Comparison of ENCODE assay signal across 9 cellular contexts in genomic region chr6:1614767-1615650, GRCh38. TPM values are rescaled to one million over a fixed set of nuclear protein-coding genes. Genes with fewer than 3 reads are reported as not detected.
DNase-seq lines count a peak whose midpoint lies in the region; ATAC-seq and TF ChIP-seq lines count a peak whose summit lies in the region.
"Had no signal": no experiment of that assay in that cellular context is flagged by ENCODE, and none has a peak within 500 bp of the region (broad histone marks: within the 10 kb centered on the region; RNA-seq: fewer than 3 reads in every experiment).

No MANE protein-coding gene starts in this region.

- H3K4me3 ChIP-seq in GM23338 (peak overlapping the region; percentile 39), SJSA1 (peak overlapping the region; percentile 88), iPS-15b (ENCODE audit: low read depth, low read length) (peak overlapping the region; percentile 39)

- DNase-seq in GM23338 (ENCODE audit: low spot score) (peak; percentile 71), SJSA1 (ENCODE audit: low read depth in 1 of 2, low spot score in 2 of 2) (peak in 1 of 2 experiments; percentile 51), retina (peak; percentile 66), dedifferentiated amniotic fluid mesenchymal stem cell (ENCODE audit: extremely low spot score) (no peak), globus pallidus (ENCODE audit: low spot score) (no peak)
- DNase-seq in stimulated activated CD4-positive, alpha-beta T cell treated with anti-CD3 and anti-CD28 coated beads, Interleukin-4, amount 100 ng/mL, for 24 hours: no peak
- DNase-seq: PC-3 had no signal

- H3K4me3 Mint-ChIP-seq in GM23338: no peak overlapping the region

- H3K4me1 ChIP-seq in GM23338 (ENCODE audit: insufficient read depth) (peaks cover 42% of the 10 kb centered on the region), SJSA1 (replicated peaks) (peaks cover 34% of the 10 kb centered on the region), iPS-15b (ENCODE audit: control insufficient read depth, insufficient read depth, low read length) (peaks cover 4% of the 10 kb centered on the region)

- no peaks in the 10 kb centered on the region for H3K79me2 ChIP-seq in GM23338 (replicated peaks; ENCODE audit: insufficient read depth)

- H3K27ac Mint-ChIP-seq in GM23338: no peak overlapping the region

- H4K20me1 ChIP-seq in GM23338 (replicated peaks; ENCODE audit: insufficient read depth): peaks cover 28% of the 10 kb centered on the region

- H3K9me2 ChIP-seq in GM23338 (ENCODE audit: insufficient read depth): no peaks in the 10 kb centered on the region

- H3K4me2 ChIP-seq in GM23338: peak overlapping the region; percentile 66

- H2AFZ ChIP-seq in GM23338: no peak overlapping the region; the same call in 1 of the 2 replicates

- H3K27me3 ChIP-seq in GM23338 (ENCODE audit: insufficient read depth): peaks cover 99% of the 10 kb centered on the region
- no peaks in the 10 kb centered on the region for H3K27me3 ChIP-seq in SJSA1 (replicated peaks)
- peaks cover 91% of the 10 kb centered on the region for H3K27me3 ChIP-seq in iPS-15b (ENCODE audit: control insufficient read depth, insufficient read depth, low read length)

- ATAC-seq in GM23338 (peak; percentile 11), GM18502 (IDR thresholded peaks at IDR 0.05; ENCODE audit: poor library complexity, unreplicated experiment) (no peak)
- ATAC-seq: PC-3 had no signal

- H3K36me3 ChIP-seq in GM23338 (ENCODE audit: insufficient read depth) (no peaks in the 10 kb centered on the region), SJSA1 (peaks cover 79% of the 10 kb centered on the region), iPS-15b (ENCODE audit: control insufficient read depth, insufficient read depth, low read length) (no peaks in the 10 kb centered on the region)

- peaks cover 22% of the 10 kb centered on the region; the same call in 1 of the 2 replicates for H3F3A ChIP-seq in GM23338 (replicated peaks; ENCODE audit: low read depth)

- no peaks in the 10 kb centered on the region for H3K9me3 ChIP-seq in SJSA1 (replicated peaks)
- no peaks in the 10 kb centered on the region for H3K9me3 ChIP-seq in iPS-15b (ENCODE audit: control insufficient read depth, insufficient read depth, low read length)

- peaks cover 30% of the 10 kb centered on the region for H3K4me1 Mint-ChIP-seq in GM23338

- TF ChIP-seq CTCF in GM23338 (conservative IDR thresholded peaks at IDR 0.05; ENCODE audit: low read depth in 2 of 2): no peak

- H3K9ac ChIP-seq in iPS-15b (ENCODE audit: low read depth, low read length): no peak overlapping the region

- no peaks in the 10 kb centered on the region; the same call in 2 of the 3 replicates for H3K36me3 Mint-ChIP-seq in GM23338 (ENCODE audit: low read depth)

- H3K27ac ChIP-seq in GM23338 (ENCODE audit: low read depth): no peak overlapping the region
- H3K27ac ChIP-seq in SJSA1: no peak overlapping the region

- peaks cover 11% of the 10 kb centered on the region for H3K9me3 Mint-ChIP-seq in GM23338

- H3K27me3 Mint-ChIP-seq in GM23338 (ENCODE audit: insufficient read depth, low read depth, poor library complexity): peaks cover 84% of the 10 kb centered on the region

TF ChIP-seq in GM23338, 12 proteins besides CTCF, POLR2A, EP300 and RAD21 (continues in another document):
- TF ChIP-seq ZNF462 (CRISPR knock-in tag; IDR thresholded peaks at IDR 0.05): no peak
- TF ChIP-seq POLR2AphosphoS5 (IDR thresholded peaks at IDR 0.05; ENCODE audit: low read depth): no peak
- TF ChIP-seq EZH2phosphoT487 (IDR thresholded peaks at IDR 0.05; ENCODE audit: unreplicated experiment): peak; percentile 84
- no peak for TF ChIP-seq ZNF331 (CRISPR knock-in tag; IDR thresholded peaks at IDR 0.05; ENCODE audit: low read depth)
- no peak for TF ChIP-seq ZNF114 (CRISPR knock-in tag; IDR thresholded peaks at IDR 0.05)
- TF ChIP-seq EZH2 (IDR thresholded peaks at IDR 0.05; ENCODE audit: low read depth, unreplicated experiment): peak; percentile 12
- no peak for TF ChIP-seq STAT1 (IDR thresholded peaks at IDR 0.05; ENCODE audit: unreplicated experiment)
- TF ChIP-seq, protein P1, sequence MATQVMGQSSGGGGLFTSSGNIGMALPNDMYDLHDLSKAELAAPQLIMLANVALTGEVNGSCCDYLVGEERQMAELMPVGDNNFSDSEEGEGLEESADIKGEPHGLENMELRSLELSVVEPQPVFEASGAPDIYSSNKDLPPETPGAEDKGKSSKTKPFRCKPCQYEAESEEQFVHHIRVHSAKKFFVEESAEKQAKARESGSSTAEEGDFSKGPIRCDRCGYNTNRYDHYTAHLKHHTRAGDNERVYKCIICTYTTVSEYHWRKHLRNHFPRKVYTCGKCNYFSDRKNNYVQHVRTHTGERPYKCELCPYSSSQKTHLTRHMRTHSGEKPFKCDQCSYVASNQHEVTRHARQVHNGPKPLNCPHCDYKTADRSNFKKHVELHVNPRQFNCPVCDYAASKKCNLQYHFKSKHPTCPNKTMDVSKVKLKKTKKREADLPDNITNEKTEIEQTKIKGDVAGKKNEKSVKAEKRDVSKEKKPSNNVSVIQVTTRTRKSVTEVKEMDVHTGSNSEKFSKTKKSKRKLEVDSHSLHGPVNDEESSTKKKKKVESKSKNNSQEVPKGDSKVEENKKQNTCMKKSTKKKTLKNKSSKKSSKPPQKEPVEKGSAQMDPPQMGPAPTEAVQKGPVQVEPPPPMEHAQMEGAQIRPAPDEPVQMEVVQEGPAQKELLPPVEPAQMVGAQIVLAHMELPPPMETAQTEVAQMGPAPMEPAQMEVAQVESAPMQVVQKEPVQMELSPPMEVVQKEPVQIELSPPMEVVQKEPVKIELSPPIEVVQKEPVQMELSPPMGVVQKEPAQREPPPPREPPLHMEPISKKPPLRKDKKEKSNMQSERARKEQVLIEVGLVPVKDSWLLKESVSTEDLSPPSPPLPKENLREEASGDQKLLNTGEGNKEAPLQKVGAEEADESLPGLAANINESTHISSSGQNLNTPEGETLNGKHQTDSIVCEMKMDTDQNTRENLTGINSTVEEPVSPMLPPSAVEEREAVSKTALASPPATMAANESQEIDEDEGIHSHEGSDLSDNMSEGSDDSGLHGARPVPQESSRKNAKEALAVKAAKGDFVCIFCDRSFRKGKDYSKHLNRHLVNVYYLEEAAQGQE (IDR thresholded peaks at IDR 0.05; ENCODE audit: unreplicated experiment): no peak

RNA-seq across cellular contexts. Expression of gene FOXC1, which starts 5.3 kb away (rescaled TPM):
- 0.10 and 0.27 TPM in 2 replicates for total RNA-seq in GM23338 (2014; rRNA removed; shearing (Covaris generic))
- 0.13 and 0.21 TPM in 2 replicates for polyA plus RNA-seq in GM23338 (2016; fragmentation: Nextera tagmentation; extraction: Ambion mirVana)
- 16.0 and 21.0 TPM in 2 replicates for total RNA-seq in SJSA1 (2014; rRNA removed; shearing (Covaris generic))

Comparison
In these comparisons a context has a peak if more than half of its experiments do, and no peak if none do; other contexts are left out.
1. DNase-seq: peak in GM23338 (single experiment) and retina (single experiment); none in dedifferentiated amniotic fluid mesenchymal stem cell (single experiment), globus pallidus (single experiment) and stimulated activated CD4-positive, alpha-beta T cell treated with anti-CD3 and anti-CD28 coated beads, Interleukin-4, amount 100 ng/mL, for 24 hours (single experiment).
2. RNA of gene FOXC1, which starts 5.3 kb away (total RNA-seq): 16.0 to 21.0 TPM in SJSA1; 0.10 to 0.27 TPM in GM23338; every median in the first group is over 10 times any median in the second.
3. Peak in every context shown above with its lines, with median percentiles within 50 percentile points of each other: H3K4me3 ChIP-seq.